28 cellular contexts compared by ENCODE assay signal in genomic region chr5:163259495-163259894, GRCh38.
"Had no signal": no experiment of that assay in that cellular context is flagged by ENCODE, and none has a peak within 500 bp of the region (broad histone marks: within the 10 kb centered on the region; RNA-seq: fewer than 3 reads in every experiment).

No MANE protein-coding gene starts in this region.

- H3K36me3 ChIP-seq: neural progenitor cell, ovary, right lobe of liver, sigmoid colon, stomach, thoracic aorta, thyroid gland, tibial nerve, upper lobe of left lung, vagina had no signal

- H3K4me1 Mint-ChIP-seq: natural killer cell; nephron; neural progenitor cell; stimulated activated effector memory CD8-positive, alpha-beta T cell treated with anti-CD3 and anti-CD28 coated beads, Interleukin-12 subunit alpha, Interleukin-12 subunit beta, amount 100 ng/mL, for 72 hours; stimulated activated naive B cell treated with anti-CD40 and anti-IgM and Interleukin-4, amounts not matched to agents 10 μg/mL and 1 μg/mL and 100 μg/mL, for 72 hours had no signal

- H3K27me3 ChIP-seq: neural progenitor cell, ovary, right lobe of liver, sigmoid colon, stomach, thyroid gland, tibial nerve, upper lobe of left lung, vagina had no signal

- H3K27ac ChIP-seq: neural progenitor cell, ovary, parathyroid adenoma, psoas muscle, right lobe of liver, sigmoid colon, stomach, thoracic aorta, thyroid gland, tibial nerve, upper lobe of left lung, vagina had no signal

- H3K36me3 Mint-ChIP-seq: natural killer cell; neural progenitor cell; stimulated activated effector memory CD8-positive, alpha-beta T cell treated with anti-CD3 and anti-CD28 coated beads, Interleukin-12 subunit alpha, Interleukin-12 subunit beta, amount 100 ng/mL, for 72 hours; stimulated activated naive B cell treated with anti-CD40 and anti-IgM and Interleukin-4, amounts not matched to agents 10 μg/mL and 1 μg/mL and 100 μg/mL, for 72 hours had no signal

- H3K9ac ChIP-seq: neural progenitor cell, parathyroid adenoma had no signal

- H3K79me2 ChIP-seq: parathyroid adenoma had no signal

- H2AFZ ChIP-seq: neural progenitor cell, parathyroid adenoma had no signal

- H3K4me2 ChIP-seq: neural progenitor cell had no signal

- H3K9me3 ChIP-seq: ovary, psoas muscle, right lobe of liver, stomach, thoracic aorta, thyroid gland, upper lobe of left lung, vagina had no signal

- H3K9me3 Mint-ChIP-seq: nephron; neural progenitor cell; stimulated activated effector memory CD8-positive, alpha-beta T cell treated with anti-CD3 and anti-CD28 coated beads, Interleukin-12 subunit alpha, Interleukin-12 subunit beta, amount 100 ng/mL, for 72 hours; stimulated activated naive B cell treated with anti-CD40 and anti-IgM and Interleukin-4, amounts not matched to agents 10 μg/mL and 1 μg/mL and 100 μg/mL, for 72 hours; stimulated activated naive CD8-positive, alpha-beta T cell treated with anti-CD3 and anti-CD28 coated beads, Interleukin-15, Interleukin-2, amounts not matched to agents 100 ng/mL and 50 ng/mL, for 24 hours had no signal

- H3K27ac Mint-ChIP-seq: natural killer cell; nephron; neural progenitor cell; progenitor cell of endocrine pancreas; stimulated activated effector memory CD8-positive, alpha-beta T cell treated with anti-CD3 and anti-CD28 coated beads, Interleukin-12 subunit alpha, Interleukin-12 subunit beta, amount 100 ng/mL, for 72 hours; stimulated activated naive B cell treated with anti-CD40 and anti-IgM and Interleukin-4, amounts not matched to agents 10 μg/mL and 1 μg/mL and 100 μg/mL, for 72 hours; stimulated activated naive CD8-positive, alpha-beta T cell treated with anti-CD3 and anti-CD28 coated beads, Interleukin-15, Interleukin-2, amounts not matched to agents 100 ng/mL and 50 ng/mL, for 24 hours had no signal

- H3K4me1 ChIP-seq: neural progenitor cell, parathyroid adenoma, psoas muscle, right lobe of liver, sigmoid colon, stomach, thyroid gland, tibial nerve, upper lobe of left lung, vagina had no signal

- H3K4me3 ChIP-seq: neural progenitor cell, ovary, psoas muscle, right lobe of liver, sigmoid colon, stomach, thoracic aorta, thyroid gland, tibial nerve, upper lobe of left lung, vagina had no signal

- H3K4me3 Mint-ChIP-seq: natural killer cell; nephron; neural progenitor cell; stimulated activated effector memory CD8-positive, alpha-beta T cell treated with anti-CD3 and anti-CD28 coated beads, Interleukin-12 subunit alpha, Interleukin-12 subunit beta, amount 100 ng/mL, for 72 hours; stimulated activated naive B cell treated with anti-CD40 and anti-IgM and Interleukin-4, amounts not matched to agents 10 μg/mL and 1 μg/mL and 100 μg/mL, for 72 hours; stimulated activated naive CD8-positive, alpha-beta T cell treated with anti-CD3 and anti-CD28 coated beads, Interleukin-15, Interleukin-2, amounts not matched to agents 100 ng/mL and 50 ng/mL, for 24 hours had no signal

- DNase-seq: natural killer cell; occipital lobe; ovary; posterior cingulate gyrus; psoas muscle; right cardiac atrium; right lobe of liver; sigmoid colon; small intestine; stimulated activated CD4-positive, alpha-beta T cell treated with anti-CD3 and anti-CD28 coated beads, Interleukin-15, amount 100 ng/mL, for 24 hours; stimulated activated CD4-positive, alpha-beta T cell treated with anti-CD3 and anti-CD28 coated beads, Interleukin-2, amount 100 ng/mL, for 24 hours; stimulated activated CD4-positive, alpha-beta T cell treated with anti-CD3 and anti-CD28 coated beads, Interleukin-2, amount 100 ng/mL, for 48 hours; stimulated activated CD4-positive, alpha-beta T cell treated with anti-CD3 and anti-CD28 coated beads, Interleukin-4, amount 100 ng/mL, for 24 hours; stimulated activated naive B cell treated with anti-CD40 and anti-IgM and Interleukin-4, amounts not matched to agents 10 μg/mL and 1 μg/mL and 100 μg/mL, for 72 hours; stimulated activated naive CD4-positive, alpha-beta T cell treated with Interleukin-2 at 50 U/mL for 16 hours; stomach; thyroid gland; trophoblast cell; upper lobe of left lung had no signal

- H3K27me3 Mint-ChIP-seq: progenitor cell of endocrine pancreas; stimulated activated naive B cell treated with anti-CD40 and anti-IgM and Interleukin-4, amounts not matched to agents 10 μg/mL and 1 μg/mL and 100 μg/mL, for 72 hours; stimulated activated naive CD8-positive, alpha-beta T cell treated with anti-CD3 and anti-CD28 coated beads, Interleukin-15, Interleukin-2, amounts not matched to agents 100 ng/mL and 50 ng/mL, for 24 hours had no signal
